ENCODE assay signal across 4 cellular contexts in genomic region chr5:86011937-86012336, GRCh38.
TF ChIP-seq lines count a peak whose summit lies in the region.

No MANE protein-coding gene starts in this region.

TF ChIP-seq in HepG2, 621 proteins besides CTCF, POLR2A, EP300 and RAD21:
- TF ChIP-seq TOPORS (CRISPR knock-in tag; IDR thresholded peaks at IDR 0.05) = no peak
- no peak for TF ChIP-seq GFI1 (CRISPR knock-in tag; IDR thresholded peaks at IDR 0.05; ENCODE audit: borderline replicate concordance)
- TF ChIP-seq MAFK (conservative IDR thresholded peaks at IDR 0.05 in 1 of 2, IDR thresholded peaks at IDR 0.05 in 1 of 2; ENCODE audit: low read length in 2 of 2) = peak; percentile 20 to 52; a peak in 2 of 4 replicates
- no peak for TF ChIP-seq KMT2B (CRISPR knock-in tag; IDR thresholded peaks at IDR 0.05)
- TF ChIP-seq ZNF326 (CRISPR knock-in tag; IDR thresholded peaks at IDR 0.05; ENCODE audit: borderline replicate concordance) = no peak
- no peak for TF ChIP-seq IKZF1 (IDR thresholded peaks at IDR 0.05)
- no peak for TF ChIP-seq U2AF1 (optimal IDR thresholded peaks at IDR 0.05; ENCODE audit: low read depth, low read length)
- no peak for TF ChIP-seq RBFOX2 (IDR thresholded peaks at IDR 0.05; ENCODE audit: low read depth, low read length)
- peak; percentile 49; the same call in 1 of the 2 replicates for TF ChIP-seq MAFF (IDR thresholded peaks at IDR 0.05; ENCODE audit: low read depth, low read length)
- TF ChIP-seq, protein P1, sequence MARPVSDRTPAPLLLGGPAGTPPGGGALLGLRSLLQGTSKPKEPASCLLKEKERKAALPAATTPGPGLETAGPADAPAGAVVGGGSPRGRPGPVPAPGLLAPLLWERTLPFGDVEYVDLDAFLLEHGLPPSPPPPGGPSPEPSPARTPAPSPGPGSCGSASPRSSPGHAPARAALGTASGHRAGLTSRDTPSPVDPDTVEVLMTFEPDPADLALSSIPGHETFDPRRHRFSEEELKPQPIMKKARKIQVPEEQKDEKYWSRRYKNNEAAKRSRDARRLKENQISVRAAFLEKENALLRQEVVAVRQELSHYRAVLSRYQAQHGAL (CRISPR knock-in tag; IDR thresholded peaks at IDR 0.05; ENCODE audit: not compliant biosample characterization) = no peak
- TF ChIP-seq TRIM22 (IDR thresholded peaks at IDR 0.05) = no peak
TF ChIP-seq in HepG2: peak in this region for 2.

TF ChIP-seq in A549, 52 proteins besides CTCF, POLR2A, EP300 and RAD21:
- TF ChIP-seq MAFK (IDR thresholded peaks at IDR 0.05; ENCODE audit: partially characterized antibody) (peak; percentile 60), USF2 (IDR thresholded peaks at IDR 0.05) (no peak)

TF ChIP-seq in IMR-90, 13 proteins besides CTCF, POLR2A, EP300 and RAD21:
- TF ChIP-seq MAFK (IDR thresholded peaks at IDR 0.05; ENCODE audit: low read depth, low read length) = 0 out of 2 replicates have a peak, but pooled peaks have one; percentile 9
- TF ChIP-seq, protein P2, sequence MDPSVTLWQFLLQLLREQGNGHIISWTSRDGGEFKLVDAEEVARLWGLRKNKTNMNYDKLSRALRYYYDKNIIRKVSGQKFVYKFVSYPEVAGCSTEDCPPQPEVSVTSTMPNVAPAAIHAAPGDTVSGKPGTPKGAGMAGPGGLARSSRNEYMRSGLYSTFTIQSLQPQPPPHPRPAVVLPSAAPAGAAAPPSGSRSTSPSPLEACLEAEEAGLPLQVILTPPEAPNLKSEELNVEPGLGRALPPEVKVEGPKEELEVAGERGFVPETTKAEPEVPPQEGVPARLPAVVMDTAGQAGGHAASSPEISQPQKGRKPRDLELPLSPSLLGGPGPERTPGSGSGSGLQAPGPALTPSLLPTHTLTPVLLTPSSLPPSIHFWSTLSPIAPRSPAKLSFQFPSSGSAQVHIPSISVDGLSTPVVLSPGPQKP (IDR thresholded peaks at IDR 0.05; ENCODE audit: borderline replicate concordance, low read depth, low read length) = no peak

TF ChIP-seq in K562, 482 proteins besides CTCF, POLR2A, EP300 and RAD21:
- no peak for TF ChIP-seq ETS2 (tag; IDR thresholded peaks at IDR 0.05; ENCODE audit: borderline replicate concordance, poor library complexity, severe bottlenecking)
- no peak for TF ChIP-seq ZNF408 (CRISPR knock-in tag; IDR thresholded peaks at IDR 0.05; ENCODE audit: low read depth)
- TF ChIP-seq CCAR2 (IDR thresholded peaks at IDR 0.05; ENCODE audit: low read depth, low read length) = no peak
- TF ChIP-seq GABPB2 (CRISPR knock-in tag; conservative IDR thresholded peaks at IDR 0.05) = no peak
- no peak for TF ChIP-seq ELF1 (tag; IDR thresholded peaks at IDR 0.05)
- no peak for TF ChIP-seq TCFL5 (CRISPR knock-in tag; conservative IDR thresholded peaks at IDR 0.05)
- TF ChIP-seq ZNF316 (IDR thresholded peaks at IDR 0.05) = peak; percentile 60
- no peak for TF ChIP-seq NCOA2 (IDR thresholded peaks at IDR 0.05; ENCODE audit: partially characterized antibody in 2 of 2)
- no peak for TF ChIP-seq HOXB6 (CRISPR knock-in tag; IDR thresholded peaks at IDR 0.05; ENCODE audit: borderline replicate concordance)
- peak; percentile 25; the same call in 1 of the 2 replicates for TF ChIP-seq C11orf30 (IDR thresholded peaks at IDR 0.05; ENCODE audit: low read depth)
- TF ChIP-seq, protein P3, sequence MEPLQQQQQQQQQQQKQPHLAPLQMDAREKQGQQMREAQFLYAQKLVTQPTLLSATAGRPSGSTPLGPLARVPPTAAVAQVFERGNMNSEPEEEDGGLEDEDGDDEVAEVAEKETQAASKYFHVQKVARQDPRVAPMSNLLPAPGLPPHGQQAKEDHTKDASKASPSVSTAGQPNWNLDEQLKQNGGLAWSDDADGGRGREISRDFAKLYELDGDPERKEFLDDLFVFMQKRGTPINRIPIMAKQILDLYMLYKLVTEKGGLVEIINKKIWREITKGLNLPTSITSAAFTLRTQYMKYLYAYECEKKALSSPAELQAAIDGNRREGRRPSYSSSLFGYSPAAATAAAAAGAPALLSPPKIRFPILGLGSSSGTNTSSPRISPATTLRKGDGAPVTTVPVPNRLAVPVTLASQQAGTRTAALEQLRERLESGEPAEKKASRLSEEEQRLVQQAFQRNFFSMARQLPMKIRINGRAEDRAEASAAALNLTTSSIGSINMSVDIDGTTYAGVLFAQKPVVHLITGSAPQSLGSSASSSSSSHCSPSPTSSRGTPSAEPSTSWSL (CRISPR knock-in tag; IDR thresholded peaks at IDR 0.05; ENCODE audit: borderline replicate concordance) = no peak
- no peak for TF ChIP-seq HSF4 (CRISPR knock-in tag; IDR thresholded peaks at IDR 0.05; ENCODE audit: borderline replicate concordance)
- no peak for TF ChIP-seq CAMTA2 (CRISPR knock-in tag; conservative IDR thresholded peaks at IDR 0.05)
